In genomic region chr12:59734371-59734770, GRCh38 we compare ENCODE assay signal across 13 cellular contexts.
"Had no signal": no experiment of that assay in that cellular context is flagged by ENCODE, and none has a peak within 500 bp of the region (broad histone marks: within the 10 kb centered on the region; RNA-seq: fewer than 3 reads in every experiment).

No MANE protein-coding gene starts in this region.

- H3K27me3 ChIP-seq: cardiac muscle cell, esophagus squamous epithelium, left lung, ovary, testis had no signal

- ATAC-seq: left lung had no signal

- H3K4me3 Mint-ChIP-seq: activated naive CD4-positive, alpha-beta T cell treated with anti-CD3 and anti-CD28 coated beads, Interleukin-2, amount 10 ng/mL, durations not matched to agents 7 days and 5 days; stimulated activated naive CD8-positive, alpha-beta T cell treated with anti-CD3 and anti-CD28 coated beads, Interleukin-15, Interleukin-2, amounts not matched to agents 100 ng/mL and 50 ng/mL, for 24 hours had no signal

- H3K27me3 Mint-ChIP-seq: activated naive CD4-positive, alpha-beta T cell treated with anti-CD3 and anti-CD28 coated beads, Interleukin-2, amount 10 ng/mL, durations not matched to agents 7 days and 5 days; stimulated activated naive CD8-positive, alpha-beta T cell treated with anti-CD3 and anti-CD28 coated beads, Interleukin-15, Interleukin-2, amounts not matched to agents 100 ng/mL and 50 ng/mL, for 24 hours had no signal

- H3K9me3 ChIP-seq: esophagus squamous epithelium, left lung, ovary, testis had no signal

- H3K27ac ChIP-seq: cardiac muscle cell, esophagus squamous epithelium, left lung, ovary, testis had no signal

- H3K36me3 ChIP-seq: cardiac muscle cell, left lung, ovary had no signal

- H3K4me3 ChIP-seq: cardiac muscle cell, esophagus squamous epithelium, left lung, ovary, testis had no signal

- H3K4me1 ChIP-seq: left lung, testis had no signal

- H3K9me3 Mint-ChIP-seq: activated T-helper 2 cell treated with anti-CD3 and anti-CD28 coated beads, Interferon-gamma antibody, Interleukin-2, Interleukin-4, amounts not matched to agents 10 μg/mL and 5 μg/mL and 100 μg/mL, durations not matched to agents 14 hours and 24 hours and 36 hours; stimulated activated naive CD8-positive, alpha-beta T cell treated with anti-CD3 and anti-CD28 coated beads, Interleukin-15, Interleukin-2, amounts not matched to agents 100 ng/mL and 50 ng/mL, for 24 hours had no signal

- H3K27ac Mint-ChIP-seq: activated naive CD4-positive, alpha-beta T cell treated with anti-CD3 and anti-CD28 coated beads, Interleukin-2, amount 10 ng/mL, durations not matched to agents 7 days and 5 days; activated T-helper 2 cell treated with anti-CD3 and anti-CD28 coated beads, Interferon-gamma antibody, Interleukin-2, Interleukin-4, amounts not matched to agents 10 μg/mL and 5 μg/mL and 100 μg/mL, durations not matched to agents 14 hours and 24 hours and 36 hours; stimulated activated naive CD8-positive, alpha-beta T cell treated with anti-CD3 and anti-CD28 coated beads, Interleukin-15, Interleukin-2, amounts not matched to agents 100 ng/mL and 50 ng/mL, for 24 hours had no signal

- DNase-seq: activated CD4-positive, alpha-beta T cell treated with anti-CD3 and anti-CD28 coated beads, Interleukin-2, amount 50 U/mL, for 1 hour; activated CD4-positive, CD25-positive, alpha-beta regulatory T cell; activated naive CD4-positive, alpha-beta T cell treated with anti-CD3 and anti-CD28 coated beads, Interleukin-2, amount 10 ng/mL, durations not matched to agents 7 days and 5 days; esophagus squamous epithelium; foreskin fibroblast; mesenchymal stem cell; ovary; stimulated activated CD4-positive, alpha-beta T cell treated with anti-CD3 and anti-CD28 coated beads, Interleukin-12 subunit alpha, Interleukin-12 subunit beta, amount 100 ng/mL, for 4 hours; testis had no signal
